ENCODE assay signal across 8 cellular contexts in genomic region chr19:10861118-10861651, GRCh38. TPM values are rescaled to one million over a fixed set of nuclear protein-coding genes. Genes with fewer than 3 reads are reported as not detected.
A peak's percentile ranks its signal among the peaks of the same experiment; 100 is the strongest.
DNase-seq lines count a peak whose midpoint lies in the region; ATAC-seq and TF ChIP-seq lines count a peak whose summit lies in the region.

No MANE protein-coding gene starts in this region.

- H3K27ac ChIP-seq in lung (ENCODE audit: low read depth in 1 of 2, low read length in 1 of 2): no peak overlapping the region

- ATAC-seq in lung (ENCODE audit: insufficient read depth, low FRiP score) (no peak), sciatic nerve (no peak)

- peak; percentile 2 for TF ChIP-seq CTCF in lung (IDR thresholded peaks at IDR 0.05; ENCODE audit: control extremely low read depth, extremely low read depth)

- no peak overlapping the region for H3K27ac Mint-ChIP-seq in activated naive CD4-positive, alpha-beta T cell treated with anti-CD3 and anti-CD28 coated beads for 36 hours

- peaks cover 9% of the 10 kb centered on the region for H3K4me1 Mint-ChIP-seq in activated naive CD4-positive, alpha-beta T cell treated with anti-CD3 and anti-CD28 coated beads for 36 hours (ENCODE audit: low read depth)

- peaks cover 0 to 3% of the 10 kb centered on the region in 2 donors for H3K4me1 ChIP-seq in lung (ENCODE audit: control insufficient read depth in 2 of 2, insufficient read depth in 2 of 2, low read length in 2 of 2)

- DNase-seq in GM03348 (ENCODE audit: low spot score) (peak; percentile 24), MG63 (peak; percentile 46), lung (ENCODE audit: low spot score) (no peak), occipital lobe (lab: John Stamatoyannopoulos, UW) (no peak), NCI-H2227 (lab: John Stamatoyannopoulos, UW; ENCODE audit: unreplicated experiment) (no peak), hypothalamus (lab: John Stamatoyannopoulos, UW) (no peak), sciatic nerve (ENCODE audit: low spot score) (no peak)
- DNase-seq in activated naive CD4-positive, alpha-beta T cell treated with anti-CD3 and anti-CD28 coated beads for 36 hours: peak; percentile 51

- intact Hi-C loops in activated naive CD4-positive, alpha-beta T cell treated with anti-CD3 and anti-CD28 coated beads for 36 hours (cut with micrococcal nuclease): no loop called here
- intact Hi-C loops in sciatic nerve (cut with DNase I): no loop called here

- H3K27me3 ChIP-seq in MG63 (no peaks in the 10 kb centered on the region), lung (ENCODE audit: control insufficient read depth, insufficient read depth) (no peaks in the 10 kb centered on the region)

- 55 to 58% methylated on average over 7 of the region's 7 CpGs for WGBS in lung, 2 donors

- no peak overlapping the region for H3K4me3 Mint-ChIP-seq in activated naive CD4-positive, alpha-beta T cell treated with anti-CD3 and anti-CD28 coated beads for 36 hours

- no peaks in the 10 kb centered on the region for H3K27me3 Mint-ChIP-seq in activated naive CD4-positive, alpha-beta T cell treated with anti-CD3 and anti-CD28 coated beads for 36 hours (ENCODE audit: low read depth)

- H3K36me3 ChIP-seq in MG63 (no peaks in the 10 kb centered on the region), lung (ENCODE audit: control insufficient read depth in 2 of 2, insufficient read depth in 2 of 2, low read length in 2 of 2) (no peaks in the 10 kb centered on the region)

- H3K36me3 Mint-ChIP-seq in activated naive CD4-positive, alpha-beta T cell treated with anti-CD3 and anti-CD28 coated beads for 36 hours (ENCODE audit: low read depth): no peaks in the 10 kb centered on the region

- H3K9me3 ChIP-seq in MG63 (no peaks in the 10 kb centered on the region), lung (ENCODE audit: control insufficient read depth in 2 of 2, insufficient read depth in 1 of 2, low read length in 1 of 2) (no peaks in the 10 kb centered on the region)

- CTCF ChIA-PET in activated naive CD4-positive, alpha-beta T cell treated with anti-CD3 and anti-CD28 coated beads for 36 hours (lab: Charles Lee): interaction anchor here (0.6 to 7.2 kb wide), 7 partner anchors 10 to 313 kb away, joined by 3 to 99 read pairs (median 3); partner anchors contain the start of gene DNM2

- no peak overlapping the region for H3K4me3 ChIP-seq in MG63
- H3K4me3 ChIP-seq in lung: no peak overlapping the region

- no peaks in the 10 kb centered on the region for H3K9me3 Mint-ChIP-seq in activated naive CD4-positive, alpha-beta T cell treated with anti-CD3 and anti-CD28 coated beads for 36 hours

RNA-seq across cellular contexts. Expression of gene CARM1, which starts 10.2 kb away (rescaled TPM):
- total RNA-seq in MG63 (2014; rRNA removed; shearing (Covaris generic); ENCODE audit: low replicate concordance): 28.9 and 45.7 TPM in 2 replicates
- total RNA-seq in activated naive CD4-positive, alpha-beta T cell treated with anti-CD3 and anti-CD28 coated beads for 36 hours: 10 to 100 TPM; 88.4 to 89.3 TPM
- total RNA-seq in lung: 10 to 100 TPM; 19.9 to 35.5 TPM
- polyA plus RNA-seq in lung: 10 to 100 TPM; 24.8 to 30.9 TPM
- 22.3 TPM for total RNA-seq in occipital lobe
- total RNA-seq in sciatic nerve: 33.3 TPM

RNA-seq across cellular contexts. Expression of gene C19orf38, which starts 13.0 kb away (rescaled TPM):
- 0.30 TPM in 1 of 2 replicates, not detected in the other for total RNA-seq in MG63 (2014; rRNA removed; shearing (Covaris generic); ENCODE audit: low replicate concordance)
- 1 to 10 TPM; 4.4 to 4.8 TPM for total RNA-seq in activated naive CD4-positive, alpha-beta T cell treated with anti-CD3 and anti-CD28 coated beads for 36 hours
- total RNA-seq in lung (1 to 10 TPM; 7.5 to 9.0 TPM), occipital lobe (0.94 TPM), sciatic nerve (2.7 TPM)
- polyA plus RNA-seq in lung: 10 to 100 TPM in 1 of 2 donors, 1 to 10 TPM in 1; 4.2 to 48.7 TPM

RNA-seq across cellular contexts. Expression of gene TMED1, which starts 25.2 kb away (rescaled TPM):
- total RNA-seq in MG63 (2014; rRNA removed; shearing (Covaris generic); ENCODE audit: low replicate concordance): 112 and 120 TPM in 2 replicates
- total RNA-seq in activated naive CD4-positive, alpha-beta T cell treated with anti-CD3 and anti-CD28 coated beads for 36 hours: 10 to 100 TPM; 15.3 to 16.7 TPM
- total RNA-seq in lung (10 to 100 TPM; 30.6 to 37.2 TPM), occipital lobe (11.5 TPM), sciatic nerve (20.0 TPM)
- 10 to 100 TPM; 25.8 to 49.8 TPM for polyA plus RNA-seq in lung

Comparison
In these comparisons a context has a peak if more than half of its experiments do, and no peak if none do; other contexts are left out.
1. DNase-seq: peak in GM03348 (single experiment), MG63 (single experiment) and activated naive CD4-positive, alpha-beta T cell treated with anti-CD3 and anti-CD28 coated beads for 36 hours (single experiment); none in lung (single experiment), occipital lobe (single experiment), NCI-H2227 (single experiment), hypothalamus (0 of 51) and sciatic nerve (single experiment).